Comparison of ENCODE assay signal across 8 cellular contexts in genomic region chr4:24584175-24584850, GRCh38.
DNase-seq lines count a peak whose midpoint lies in the region; ATAC-seq, FAIRE-seq and TF ChIP-seq lines count a peak whose summit lies in the region.

DHX15 (minus strand) TSS chr4:24584554; CDS start chr4:24584393, 161 bp downstream.

- peak; percentile 97 for DNase-seq in AG10803 (ENCODE audit: low read depth)
- DNase-seq in NCI-H446 treated with DMSO at 0.1 percent for 48 hours (lab: John Stamatoyannopoulos, UW), result peak; percentile 83
- peak; percentile 90 for DNase-seq in activated CD4-positive, CD25-positive, alpha-beta regulatory T cell treated with anti-CD3 and anti-CD28 coated beads, Interleukin-2, amount 50 U/mL, for 72 hours
- DNase-seq in cerebellar nuclear complex (lab: John Stamatoyannopoulos, UW), result peak; percentile 36 to 70
- DNase-seq in stimulated activated CD4-positive, alpha-beta T cell treated with anti-CD3 and anti-CD28 coated beads, Interleukin-12 subunit alpha, Interleukin-12 subunit beta, amount 100 ng/mL, for 4 hours, result peak; percentile 93

- FAIRE-seq in islet of Langerhans (lab: Jason Lieb, UNC), result peak; percentile 89

- ATAC-seq in GM19035 (IDR thresholded peaks at IDR 0.05; ENCODE audit: unreplicated experiment), result peak; percentile 83
- peak; percentile 86 for ATAC-seq in HG03354 (IDR thresholded peaks at IDR 0.05; ENCODE audit: poor library complexity, severe bottlenecking, unreplicated experiment)

- peak within 1 kb of the TSS; percentile 96 for H3K4me3 ChIP-seq in AG10803 (ENCODE audit: low read length)

- no peak for TF ChIP-seq CTCF in AG10803 (conservative IDR thresholded peaks at IDR 0.05; ENCODE audit: low read length)

Comparison
In these comparisons a context has a peak if more than half of its experiments do, and no peak if none do; other contexts are left out.
1. Peak in every context shown above with its lines: DNase-seq, ATAC-seq and H3K4me3 ChIP-seq.